Comparison of ENCODE assay signal across 8 cellular contexts in genomic region chr1:27526569-27527222, GRCh38. TPM values are rescaled to one million over a fixed set of nuclear protein-coding genes. Genes with fewer than 3 reads are reported as not detected.
DNase-seq lines count a peak whose midpoint lies in the region; ATAC-seq and TF ChIP-seq lines count a peak whose summit lies in the region.

No MANE protein-coding gene starts in this region.

- peaks cover 24 to 25% of the 10 kb centered on the region in 2 donors for H3K27me3 Mint-ChIP-seq in natural killer cell (ENCODE audit: low read depth in 2 of 2)
- H3K27me3 Mint-ChIP-seq in natural killer cell treated with Interleukin-12 subunit alpha and Interleukin-12 subunit beta and Interleukin-15 and Interleukin-18, amount 100 ng/mL, for 72 hours: peaks cover 15 to 25% of the 10 kb centered on the region in 2 donors
- H3K27me3 Mint-ChIP-seq in activated T-helper 1 cell treated with anti-CD3 and anti-CD28 coated beads, Interleukin-12 subunit alpha, Interleukin-12 subunit beta, Interleukin-2, Interleukin-4 antibody, amounts not matched to agents 30 ng/mL and 10 ng/mL and 1 ng/mL, durations not matched to agents 14 hours and 24 hours and 36 hours (ENCODE audit: insufficient read depth): no peaks in the 10 kb centered on the region

- no peak for TF ChIP-seq CTCF in natural killer cell (IDR thresholded peaks at IDR 0.05)
- no peak for TF ChIP-seq CTCF in lower lobe of right lung (IDR thresholded peaks at IDR 0.05)
- TF ChIP-seq CTCF in upper lobe of right lung (IDR thresholded peaks at IDR 0.05): no peak

- intact Hi-C loops in natural killer cell (cut with micrococcal nuclease) (no loop called here), lower lobe of right lung (cut with DNase I) (no loop called here), upper lobe of right lung (cut with DNase I) (no loop called here)
- intact Hi-C loops in activated T-helper 1 cell treated with anti-CD3 and anti-CD28 coated beads, Interleukin-12 subunit alpha, Interleukin-12 subunit beta, Interleukin-2, Interleukin-4 antibody, amounts not matched to agents 30 ng/mL and 10 ng/mL and 1 ng/mL, durations not matched to agents 14 hours and 24 hours and 36 hours (cut with micrococcal nuclease): no loop called here

- DNase-seq in natural killer cell: no peak
- no peak for DNase-seq in natural killer cell treated with Interleukin-12 subunit alpha and Interleukin-12 subunit beta and Interleukin-15 and Interleukin-18, amount 100 ng/mL, for 72 hours (ENCODE audit: low spot score)
- no peak for DNase-seq in activated T-helper 1 cell treated with anti-CD3 and anti-CD28 coated beads, Interleukin-12 subunit alpha, Interleukin-12 subunit beta, Interleukin-2, Interleukin-4 antibody, amounts not matched to agents 30 ng/mL and 10 ng/mL and 1 ng/mL, durations not matched to agents 14 hours and 24 hours and 36 hours (ENCODE audit: low spot score)
- no peak for DNase-seq in lower lobe of right lung
- no peak for DNase-seq in upper lobe of right lung
- no peak for DNase-seq in NCI-H2171 (lab: John Stamatoyannopoulos, UW)
- no peak for DNase-seq in A172 (ENCODE audit: low spot score)
- DNase-seq in HPDE6-E6E7 (ENCODE audit: extremely low spot score): no peak

- peak overlapping the region; percentile 60 for H3K4me3 ChIP-seq in lower lobe of right lung
- peak overlapping the region; percentile 56 for H3K4me3 ChIP-seq in upper lobe of right lung

- H3K4me3 Mint-ChIP-seq in natural killer cell: peak overlapping the region; percentile 37
- no peak overlapping the region for H3K4me3 Mint-ChIP-seq in natural killer cell treated with Interleukin-12 subunit alpha and Interleukin-12 subunit beta and Interleukin-15 and Interleukin-18, amount 100 ng/mL, for 72 hours
- H3K4me3 Mint-ChIP-seq in activated T-helper 1 cell treated with anti-CD3 and anti-CD28 coated beads, Interleukin-12 subunit alpha, Interleukin-12 subunit beta, Interleukin-2, Interleukin-4 antibody, amounts not matched to agents 30 ng/mL and 10 ng/mL and 1 ng/mL, durations not matched to agents 14 hours and 24 hours and 36 hours: peak overlapping the region; percentile 57

- H3K9me3 Mint-ChIP-seq in natural killer cell: no peaks in the 10 kb centered on the region
- H3K9me3 Mint-ChIP-seq in natural killer cell treated with Interleukin-12 subunit alpha and Interleukin-12 subunit beta and Interleukin-15 and Interleukin-18, amount 100 ng/mL, for 72 hours: no peaks in the 10 kb centered on the region
- H3K9me3 Mint-ChIP-seq in activated T-helper 1 cell treated with anti-CD3 and anti-CD28 coated beads, Interleukin-12 subunit alpha, Interleukin-12 subunit beta, Interleukin-2, Interleukin-4 antibody, amounts not matched to agents 30 ng/mL and 10 ng/mL and 1 ng/mL, durations not matched to agents 14 hours and 24 hours and 36 hours: no peaks in the 10 kb centered on the region

- H3K36me3 Mint-ChIP-seq in natural killer cell: no peaks in the 10 kb centered on the region
- H3K36me3 Mint-ChIP-seq in natural killer cell treated with Interleukin-12 subunit alpha and Interleukin-12 subunit beta and Interleukin-15 and Interleukin-18, amount 100 ng/mL, for 72 hours: no peaks in the 10 kb centered on the region
- H3K36me3 Mint-ChIP-seq in activated T-helper 1 cell treated with anti-CD3 and anti-CD28 coated beads, Interleukin-12 subunit alpha, Interleukin-12 subunit beta, Interleukin-2, Interleukin-4 antibody, amounts not matched to agents 30 ng/mL and 10 ng/mL and 1 ng/mL, durations not matched to agents 14 hours and 24 hours and 36 hours (ENCODE audit: low read depth): peaks cover 2% of the 10 kb centered on the region

- H3K27me3 ChIP-seq in lower lobe of right lung (ENCODE audit: low read depth) (no peaks in the 10 kb centered on the region), upper lobe of right lung (no peaks in the 10 kb centered on the region)

- peak overlapping the region; percentile 1 to 19 for H3K27ac Mint-ChIP-seq in natural killer cell
- peak overlapping the region in 1 of 2 donors; percentile 11 for H3K27ac Mint-ChIP-seq in natural killer cell treated with Interleukin-12 subunit alpha and Interleukin-12 subunit beta and Interleukin-15 and Interleukin-18, amount 100 ng/mL, for 72 hours
- H3K27ac Mint-ChIP-seq in activated T-helper 1 cell treated with anti-CD3 and anti-CD28 coated beads, Interleukin-12 subunit alpha, Interleukin-12 subunit beta, Interleukin-2, Interleukin-4 antibody, amounts not matched to agents 30 ng/mL and 10 ng/mL and 1 ng/mL, durations not matched to agents 14 hours and 24 hours and 36 hours: peak overlapping the region; percentile 74

- H3K4me1 Mint-ChIP-seq in natural killer cell: peaks cover 29 to 47% of the 10 kb centered on the region in 2 donors
- peaks cover 34 to 36% of the 10 kb centered on the region in 2 donors for H3K4me1 Mint-ChIP-seq in natural killer cell treated with Interleukin-12 subunit alpha and Interleukin-12 subunit beta and Interleukin-15 and Interleukin-18, amount 100 ng/mL, for 72 hours (ENCODE audit: low read depth in 2 of 2)
- peaks cover 66% of the 10 kb centered on the region for H3K4me1 Mint-ChIP-seq in activated T-helper 1 cell treated with anti-CD3 and anti-CD28 coated beads, Interleukin-12 subunit alpha, Interleukin-12 subunit beta, Interleukin-2, Interleukin-4 antibody, amounts not matched to agents 30 ng/mL and 10 ng/mL and 1 ng/mL, durations not matched to agents 14 hours and 24 hours and 36 hours (ENCODE audit: low read depth)

- H3K36me3 ChIP-seq in lower lobe of right lung (no peaks in the 10 kb centered on the region), upper lobe of right lung (no peaks in the 10 kb centered on the region)

- ATAC-seq in natural killer cell (no peak), lower lobe of right lung (no peak), upper lobe of right lung (no peak)
- ATAC-seq in natural killer cell treated with Interleukin-12 subunit alpha and Interleukin-12 subunit beta and Interleukin-15 and Interleukin-18, amount 100 ng/mL, for 72 hours: no peak

- H3K27ac ChIP-seq in lower lobe of right lung (peak overlapping the region; percentile 84), upper lobe of right lung (peak overlapping the region; percentile 84)

- H3K4me1 ChIP-seq in lower lobe of right lung (peaks cover 76% of the 10 kb centered on the region), upper lobe of right lung (peaks cover 68% of the 10 kb centered on the region)

- no peaks in the 10 kb centered on the region for H3K9me3 ChIP-seq in lower lobe of right lung
- no peaks in the 10 kb centered on the region for H3K9me3 ChIP-seq in upper lobe of right lung

RNA-seq across cellular contexts. Expression of gene WASF2, which starts 36.7 kb away (rescaled TPM):
- total RNA-seq in natural killer cell (100 to 1,000 TPM; 137 to 153 (median 143) TPM), lower lobe of right lung (159 TPM), upper lobe of right lung (156 TPM)
- 100 to 1,000 TPM in 1 of 2 donors, 10 to 100 TPM in 1; 97.7 to 110 TPM for total RNA-seq in natural killer cell treated with Interleukin-12 subunit alpha and Interleukin-12 subunit beta and Interleukin-15 and Interleukin-18, amount 100 ng/mL, for 72 hours
- 108 and 109 TPM in 2 replicates for total RNA-seq in activated T-helper 1 cell treated with anti-CD3 and anti-CD28 coated beads, Interleukin-12 subunit alpha, Interleukin-12 subunit beta, Interleukin-2, Interleukin-4 antibody, amounts not matched to agents 30 ng/mL and 10 ng/mL and 1 ng/mL, durations not matched to agents 14 hours and 24 hours and 36 hours
- total RNA-seq in A172 (2014; rRNA removed; shearing (Covaris generic)): 7.5 and 9.1 TPM in 2 replicates
